In the genomic region with DNA sequence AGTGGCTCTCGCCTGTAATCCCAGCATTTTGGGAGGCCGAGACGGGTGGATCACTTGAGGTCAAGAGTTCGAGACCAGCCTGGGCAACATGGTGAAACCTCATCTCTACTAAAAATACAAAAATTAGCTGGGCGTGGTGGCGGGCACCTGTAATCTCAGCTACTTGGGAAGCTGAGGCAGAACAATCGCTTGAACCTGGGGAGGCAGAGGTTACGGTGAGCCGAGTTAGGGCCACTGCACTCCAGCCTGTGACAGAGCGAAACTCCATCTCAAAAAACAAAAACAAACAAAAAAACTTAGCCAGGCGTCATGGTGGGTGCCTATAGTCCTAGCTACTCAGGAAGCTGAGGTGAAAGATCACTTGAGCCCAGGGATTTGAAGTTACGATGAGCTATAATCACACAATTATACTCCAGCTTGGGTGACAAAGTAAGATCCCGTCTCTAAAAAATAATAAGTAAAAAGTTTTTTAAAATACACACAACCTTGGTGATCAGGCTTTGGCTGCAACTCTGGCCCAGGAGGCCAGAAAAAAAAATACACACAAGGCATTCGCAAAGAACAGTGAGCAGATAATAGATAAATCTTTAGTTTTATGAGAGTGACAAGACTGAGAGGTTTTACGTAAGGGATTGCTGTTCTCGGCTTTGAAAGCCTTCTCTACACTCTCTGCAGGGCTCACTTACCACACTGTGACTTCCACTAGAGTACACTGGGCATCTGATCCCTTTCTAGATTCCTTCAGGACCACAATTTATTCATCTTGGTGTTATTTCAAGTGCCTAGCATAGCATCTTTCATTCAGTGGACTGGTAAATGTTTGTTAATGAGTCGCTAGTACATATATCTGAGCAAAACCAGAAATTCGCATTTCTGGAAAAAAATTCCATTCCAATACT, we compare ENCODE assay signal across 13 cellular contexts. TPM values are rescaled to one million over a fixed set of nuclear protein-coding genes. Genes with fewer than 3 reads are reported as not detected.
DNase-seq lines count a peak whose midpoint lies in the region; ATAC-seq, FAIRE-seq and TF ChIP-seq lines count a peak whose summit lies in the region.
"Had no signal": no experiment of that assay in that cellular context is flagged by ENCODE, and none has a peak within 500 bp of the region (broad histone marks: within the 10 kb centered on the region; RNA-seq: fewer than 3 reads in every experiment).

No MANE protein-coding gene starts in this region.

- H3K36me3 ChIP-seq in CD8-positive, alpha-beta T cell (ENCODE audit: insufficient read depth, low read length) = peaks cover under 1% of the 10 kb centered on the region

- DNase-seq in A549 (ENCODE audit: low read depth in 1 of 2, low spot score in 1 of 2) (no peak), mesothelial cell of epicardium (ENCODE audit: low spot score in 2 of 2, unreplicated experiment in 2 of 2) (no peak), putamen (ENCODE audit: low spot score) (no peak), D721Med (ENCODE audit: insufficient read length, low spot score) (no peak), NCI-H774 (lab: John Stamatoyannopoulos, UW) (no peak)
- no peak for DNase-seq in CD8-positive, alpha-beta T cell
- no peak for DNase-seq in activated T-helper 2 cell treated with anti-CD3 and anti-CD28 coated beads, Interferon-gamma antibody, Interleukin-2, Interleukin-4, amounts not matched to agents 10 μg/mL and 5 μg/mL and 100 μg/mL, durations not matched to agents 14 hours and 24 hours and 36 hours (ENCODE audit: low spot score)
- DNase-seq: Calu3, dorsolateral prefrontal cortex, mucosa of descending colon, SIG-M5 had no signal

- H3K27ac Mint-ChIP-seq in CD8-positive, alpha-beta T cell = no peak overlapping the region
- H3K27ac Mint-ChIP-seq in activated T-helper 2 cell treated with anti-CD3 and anti-CD28 coated beads, Interferon-gamma antibody, Interleukin-2, Interleukin-4, amounts not matched to agents 10 μg/mL and 5 μg/mL and 100 μg/mL, durations not matched to agents 14 hours and 24 hours and 36 hours = peak overlapping the region; percentile 30
- H3K27ac Mint-ChIP-seq in mesothelial cell of epicardium = peak overlapping the region; percentile 31

- peak overlapping the region; percentile 29 for H3K4me3 Mint-ChIP-seq in CD8-positive, alpha-beta T cell
- no peak overlapping the region for H3K4me3 Mint-ChIP-seq in activated T-helper 2 cell treated with anti-CD3 and anti-CD28 coated beads, Interferon-gamma antibody, Interleukin-2, Interleukin-4, amounts not matched to agents 10 μg/mL and 5 μg/mL and 100 μg/mL, durations not matched to agents 14 hours and 24 hours and 36 hours (ENCODE audit: low read depth)
- H3K4me3 Mint-ChIP-seq in mesothelial cell of epicardium = no peak overlapping the region

- no peaks in the 10 kb centered on the region for H3K27me3 ChIP-seq in CD8-positive, alpha-beta T cell (ENCODE audit: insufficient read depth, low read length)
- H3K27me3 ChIP-seq: dorsolateral prefrontal cortex had no signal

- peak overlapping the region; percentile 5; the same call in 1 of the 3 replicates for H3K4me2 ChIP-seq in A549

- peaks cover 56% of the 10 kb centered on the region for H3K36me3 Mint-ChIP-seq in CD8-positive, alpha-beta T cell
- peaks cover 69% of the 10 kb centered on the region for H3K36me3 Mint-ChIP-seq in activated T-helper 2 cell treated with anti-CD3 and anti-CD28 coated beads, Interferon-gamma antibody, Interleukin-2, Interleukin-4, amounts not matched to agents 10 μg/mL and 5 μg/mL and 100 μg/mL, durations not matched to agents 14 hours and 24 hours and 36 hours (ENCODE audit: low read depth)
- H3K36me3 Mint-ChIP-seq in mesothelial cell of epicardium = peaks cover 7% of the 10 kb centered on the region

- no peak for TF ChIP-seq EP300 in A549 (IDR thresholded peaks at IDR 0.05)

- TF ChIP-seq RAD21 in A549 (conservative IDR thresholded peaks at IDR 0.05 in 1 of 2, IDR thresholded peaks at IDR 0.05 in 1 of 2) = no peak

- H3K4me1 Mint-ChIP-seq in CD8-positive, alpha-beta T cell (ENCODE audit: low read depth) = peaks cover 75% of the 10 kb centered on the region
- H3K4me1 Mint-ChIP-seq in activated T-helper 2 cell treated with anti-CD3 and anti-CD28 coated beads, Interferon-gamma antibody, Interleukin-2, Interleukin-4, amounts not matched to agents 10 μg/mL and 5 μg/mL and 100 μg/mL, durations not matched to agents 14 hours and 24 hours and 36 hours (ENCODE audit: low read depth) = peaks cover 47% of the 10 kb centered on the region
- H3K4me1 Mint-ChIP-seq in mesothelial cell of epicardium = peaks cover 38% of the 10 kb centered on the region

- TF ChIP-seq CTCF in A549 (IDR thresholded peaks at IDR 0.05) (no peak), mesothelial cell of epicardium (IDR thresholded peaks at IDR 0.05; ENCODE audit: unreplicated experiment) (no peak), D721Med (IDR thresholded peaks at IDR 0.05; ENCODE audit: insufficient read depth, missing control alignments) (no peak)
- no peak for TF ChIP-seq CTCF in CD8-positive, alpha-beta T cell (IDR thresholded peaks at IDR 0.05)

- CTCF ChIA-PET in A549 (lab: Yijun Ruan, JAX) = interaction anchor here (1.4 kb wide), 1 partner anchor 158 kb away, joined by 3 read pairs; no protein-coding TSS in a partner anchor
- CTCF ChIA-PET in CD8-positive, alpha-beta T cell (lab: Charles Lee) = no interaction called here

- POLR2A ChIA-PET in A549 (lab: Yijun Ruan, JAX) = interaction anchor here (0.7 kb wide), 1 partner anchor 67 kb away, joined by 3 read pairs; no protein-coding TSS in a partner anchor
- POLR2A ChIA-PET in CD8-positive, alpha-beta T cell (lab: Charles Lee) = no interaction called here

- no peak for ATAC-seq in A549
- no peak for ATAC-seq in CD8-positive, alpha-beta T cell
- ATAC-seq in HG03095 (IDR thresholded peaks at IDR 0.05; ENCODE audit: unreplicated experiment) = no peak
- ATAC-seq: mucosa of descending colon had no signal

- H3K4me3 ChIP-seq in A549 = no peak overlapping the region
- no peak overlapping the region for H3K4me3 ChIP-seq in CD8-positive, alpha-beta T cell (ENCODE audit: low read depth, low read length)
- H3K4me3 ChIP-seq: mucosa of descending colon had no signal

- no peaks in the 10 kb centered on the region for H3K27me3 Mint-ChIP-seq in CD8-positive, alpha-beta T cell (ENCODE audit: low read depth)
- no peaks in the 10 kb centered on the region for H3K27me3 Mint-ChIP-seq in activated T-helper 2 cell treated with anti-CD3 and anti-CD28 coated beads, Interferon-gamma antibody, Interleukin-2, Interleukin-4, amounts not matched to agents 10 μg/mL and 5 μg/mL and 100 μg/mL, durations not matched to agents 14 hours and 24 hours and 36 hours (ENCODE audit: low read depth)
- H3K27me3 Mint-ChIP-seq in mesothelial cell of epicardium (ENCODE audit: low read depth) = no peaks in the 10 kb centered on the region

- H3K9me3 Mint-ChIP-seq in CD8-positive, alpha-beta T cell = no peaks in the 10 kb centered on the region
- H3K9me3 Mint-ChIP-seq in activated T-helper 2 cell treated with anti-CD3 and anti-CD28 coated beads, Interferon-gamma antibody, Interleukin-2, Interleukin-4, amounts not matched to agents 10 μg/mL and 5 μg/mL and 100 μg/mL, durations not matched to agents 14 hours and 24 hours and 36 hours = no peaks in the 10 kb centered on the region
- H3K9me3 Mint-ChIP-seq in mesothelial cell of epicardium = no peaks in the 10 kb centered on the region

- FAIRE-seq in A549 (lab: Jason Lieb, UNC) = no peak
- FAIRE-seq in D721Med (lab: Jason Lieb, UNC) = no peak

- WGBS in A549 (ENCODE audit: missing lambda C conversion rate) = 84% methylated on average over 18 of the region's 18 CpGs

- intact Hi-C loops in CD8-positive, alpha-beta T cell (cut with DNase I, micrococcal nuclease) = loop anchor here in 1 of 2 experiments (5.0 to 10.0 kb wide), 3 partner anchors 243 to 1165 kb away; a partner anchor contains a TSS
- intact Hi-C loops in activated T-helper 2 cell treated with anti-CD3 and anti-CD28 coated beads, Interferon-gamma antibody, Interleukin-2, Interleukin-4, amounts not matched to agents 10 μg/mL and 5 μg/mL and 100 μg/mL, durations not matched to agents 14 hours and 24 hours and 36 hours (cut with micrococcal nuclease) = loop anchor here (5.0 to 10.0 kb wide), 4 partner anchors 113 to 165 kb away; a partner anchor contains a TSS

- no peak overlapping the region for H3K27ac ChIP-seq in A549
- H3K27ac ChIP-seq in CD8-positive, alpha-beta T cell (ENCODE audit: low read depth, low read length) = no peak overlapping the region

- H3K4me1 ChIP-seq in A549 = peaks cover 32% of the 10 kb centered on the region
- peaks cover 50% of the 10 kb centered on the region for H3K4me1 ChIP-seq in CD8-positive, alpha-beta T cell (ENCODE audit: insufficient read depth, low read length)

- no peak for TF ChIP-seq POLR2A in A549 (IDR thresholded peaks at IDR 0.05; ENCODE audit: low read length)

- H3K9me3 ChIP-seq in A549 = no peaks in the 10 kb centered on the region
- H3K9me3 ChIP-seq in CD8-positive, alpha-beta T cell (ENCODE audit: low read length) = no peaks in the 10 kb centered on the region
- H3K9me3 ChIP-seq: mucosa of descending colon had no signal

RNA-seq across cellular contexts. Expression of a gene that starts 5.9 kb away (rescaled TPM):
- polyA plus RNA-seq in A549 (2011; rRNA removed) = 174 and 215 TPM in 2 replicates
- polyA plus RNA-seq in A549 (2012; cell fraction: cytosol; rRNA removed) = 45.0 and 49.8 TPM in 2 replicates
- polyA plus RNA-seq in A549 (2012; cell fraction: nucleus; rRNA removed) = 28.5 and 37.3 TPM in 2 replicates
- polyA plus RNA-seq in A549 (2017; fragmentation: RNase III; extraction: RNeasy Plus Mini Kit Qiagen cat#74134 plus additional on column Dnase treatment) = 163 to 169 TPM (median 167 TPM) in 3 replicates
- 58.1 and 61.7 TPM in 2 replicates for polyA minus RNA-seq in A549 (2011; rRNA and poly(A)+ RNA removed)
- 100 to 1,000 TPM; 296 to 297 TPM for total RNA-seq in CD8-positive, alpha-beta T cell
- 216 and 226 TPM in 2 replicates for total RNA-seq in activated T-helper 2 cell treated with anti-CD3 and anti-CD28 coated beads, Interferon-gamma antibody, Interleukin-2, Interleukin-4, amounts not matched to agents 10 μg/mL and 5 μg/mL and 100 μg/mL, durations not matched to agents 14 hours and 24 hours and 36 hours
- 84.1 to 94.1 TPM (median 84.6 TPM) in 3 replicates for total RNA-seq in mesothelial cell of epicardium

RNA-seq across cellular contexts. Expression of a gene that starts 31.9 kb away (rescaled TPM):
- 6.6 and 16.4 TPM in 2 replicates for polyA plus RNA-seq in A549 (2011; rRNA removed)
- 7.5 and 11.8 TPM in 2 replicates for polyA plus RNA-seq in A549 (2012; cell fraction: cytosol; rRNA removed)
- polyA plus RNA-seq in A549 (2012; cell fraction: nucleus; rRNA removed) = 20.6 and 50.3 TPM in 2 replicates
- 2.7 to 3.6 TPM (median 3.0 TPM) in 3 replicates for polyA plus RNA-seq in A549 (2017; fragmentation: RNase III; extraction: RNeasy Plus Mini Kit Qiagen cat#74134 plus additional on column Dnase treatment)
- 4.7 and 7.0 TPM in 2 replicates for polyA minus RNA-seq in A549 (2011; rRNA and poly(A)+ RNA removed)
- 10 to 100 TPM in 1 of 2 experiments, 1 to 10 TPM in 1; 8.0 to 12.7 TPM for total RNA-seq in CD8-positive, alpha-beta T cell
- 13.2 and 14.9 TPM in 2 replicates for total RNA-seq in activated T-helper 2 cell treated with anti-CD3 and anti-CD28 coated beads, Interferon-gamma antibody, Interleukin-2, Interleukin-4, amounts not matched to agents 10 μg/mL and 5 μg/mL and 100 μg/mL, durations not matched to agents 14 hours and 24 hours and 36 hours
- 26.8 to 32.0 TPM (median 26.9 TPM) in 3 replicates for total RNA-seq in mesothelial cell of epicardium

RNA-seq across cellular contexts. Expression of a gene that starts 55.1 kb away (rescaled TPM):
- polyA plus RNA-seq in A549 (2011; rRNA removed) = not detected in 2 replicates
- not detected in 2 replicates for polyA plus RNA-seq in A549 (2012; cell fraction: cytosol; rRNA removed)
- polyA plus RNA-seq in A549 (2012; cell fraction: nucleus; rRNA removed) = not detected in 2 replicates
- polyA plus RNA-seq in A549 (2017; fragmentation: RNase III; extraction: RNeasy Plus Mini Kit Qiagen cat#74134 plus additional on column Dnase treatment) = not detected in 3 replicates
- polyA minus RNA-seq in A549 (2011; rRNA and poly(A)+ RNA removed) = not detected in 2 replicates
- not detected for total RNA-seq in CD8-positive, alpha-beta T cell
- not detected in 2 replicates for total RNA-seq in activated T-helper 2 cell treated with anti-CD3 and anti-CD28 coated beads, Interferon-gamma antibody, Interleukin-2, Interleukin-4, amounts not matched to agents 10 μg/mL and 5 μg/mL and 100 μg/mL, durations not matched to agents 14 hours and 24 hours and 36 hours
- total RNA-seq in mesothelial cell of epicardium = not detected in 3 replicates
- total RNA-seq: Calu3, dorsolateral prefrontal cortex, subcutaneous adipose tissue had no signal

RNA-seq across cellular contexts. Expression of a gene that starts 58.6 kb away (rescaled TPM):
- polyA plus RNA-seq in A549 (2011; rRNA removed) = 211 and 330 TPM in 2 replicates
- polyA plus RNA-seq in A549 (2012; cell fraction: cytosol; rRNA removed) = 48.6 and 52.6 TPM in 2 replicates
- polyA plus RNA-seq in A549 (2012; cell fraction: nucleus; rRNA removed) = 9.0 and 10.9 TPM in 2 replicates
- polyA plus RNA-seq in A549 (2017; fragmentation: RNase III; extraction: RNeasy Plus Mini Kit Qiagen cat#74134 plus additional on column Dnase treatment) = 205 to 251 TPM (median 209 TPM) in 3 replicates
- 38.6 and 69.6 TPM in 2 replicates for polyA minus RNA-seq in A549 (2011; rRNA and poly(A)+ RNA removed)
- total RNA-seq in CD8-positive, alpha-beta T cell = 100 to 1,000 TPM; 235 to 242 TPM
- total RNA-seq in activated T-helper 2 cell treated with anti-CD3 and anti-CD28 coated beads, Interferon-gamma antibody, Interleukin-2, Interleukin-4, amounts not matched to agents 10 μg/mL and 5 μg/mL and 100 μg/mL, durations not matched to agents 14 hours and 24 hours and 36 hours = 326 and 348 TPM in 2 replicates
- 176 to 177 TPM (median 177 TPM) in 3 replicates for total RNA-seq in mesothelial cell of epicardium
